In the genomic region with DNA sequence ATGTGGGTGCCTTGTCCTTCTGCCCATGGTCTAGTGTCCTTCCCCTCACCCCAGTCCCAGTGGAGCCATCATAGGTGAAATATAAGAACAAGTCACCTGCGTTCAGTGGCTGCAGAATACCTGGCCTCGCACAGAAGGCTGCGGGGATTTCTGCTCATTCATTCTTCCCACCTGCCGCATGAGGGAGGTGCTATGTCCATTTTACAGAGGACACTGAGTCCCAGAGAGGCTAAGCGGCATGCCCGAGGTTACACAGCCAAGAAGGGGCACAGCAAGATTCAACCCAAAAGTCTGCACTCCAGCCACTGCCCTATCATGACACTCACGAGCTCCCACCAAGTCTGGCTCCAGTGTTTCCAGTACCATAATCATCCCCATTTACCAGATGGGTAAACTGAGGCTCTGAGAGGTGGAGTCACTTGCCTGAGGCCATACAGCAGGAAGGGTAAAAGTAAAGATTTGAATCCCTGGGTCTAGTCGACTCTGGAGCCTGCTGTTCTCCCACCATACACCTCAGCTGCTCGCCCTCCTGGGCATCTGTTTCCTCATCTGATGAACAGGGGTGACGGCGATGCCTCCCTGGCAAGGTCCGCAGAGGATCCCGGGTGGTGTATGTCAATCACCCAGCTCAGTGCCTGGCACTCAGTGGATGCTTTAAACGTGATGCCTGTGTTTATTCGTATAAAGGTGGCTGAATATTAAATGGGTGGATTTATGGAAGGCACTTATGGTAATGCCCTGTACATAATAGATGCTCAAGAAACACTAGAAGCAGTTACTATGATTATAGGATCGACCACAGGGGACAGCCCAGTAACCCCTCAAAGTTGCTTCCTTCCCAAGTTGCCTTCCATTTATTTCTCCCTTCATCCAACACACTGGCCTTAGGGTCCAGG, we compare ENCODE assay signal across 12 cellular contexts.
DNase-seq lines count a peak whose midpoint lies in the region; ATAC-seq and TF ChIP-seq lines count a peak whose summit lies in the region.
"Had no signal": no experiment of that assay in that cellular context is flagged by ENCODE, and none has a peak within 500 bp of the region (broad histone marks: within the 10 kb centered on the region; RNA-seq: fewer than 3 reads in every experiment).

No MANE protein-coding gene starts in this region.

- TF ChIP-seq CTCF in HCT116 (IDR thresholded peaks at IDR 0.05 in 2 of 3, conservative IDR thresholded peaks at IDR 0.05 in 1 of 3; ENCODE audit: borderline replicate concordance in 1 of 3, insufficient read depth in 1 of 3, low read depth in 2 of 3, low read length in 2 of 3), result no peak
- no peak for TF ChIP-seq CTCF in lower lobe of right lung (IDR thresholded peaks at IDR 0.05)

- no peak for TF ChIP-seq POLR2A in HCT116 (IDR thresholded peaks at IDR 0.05; ENCODE audit: borderline replicate concordance, extremely low read depth, insufficient read depth, insufficient read length)

- peak overlapping the region; percentile 75 for H3K4me2 ChIP-seq in HCT116 (ENCODE audit: low read length)

- CTCF ChIA-PET in HCT116 (lab: Charles Lee), result no interaction called here

- H3K4me1 ChIP-seq in HCT116 (ENCODE audit: control insufficient read depth in 1 of 2, insufficient read depth in 2 of 2, low read length in 2 of 2), result peaks cover 30 to 45% of the 10 kb centered on the region in 2 experiments
- H3K4me1 ChIP-seq in lower lobe of right lung, result peaks cover 30% of the 10 kb centered on the region

- no peaks in the 10 kb centered on the region for H3K9me3 Mint-ChIP-seq in stimulated activated effector memory CD8-positive, alpha-beta T cell treated with anti-CD3 and anti-CD28 coated beads, Interleukin-12 subunit alpha, Interleukin-12 subunit beta, amount 100 ng/mL, for 72 hours
- H3K9me3 Mint-ChIP-seq in activated naive CD8-positive, alpha-beta T cell treated with anti-CD3 and anti-CD28 coated beads, Interleukin-2, amount 50 U/mL, for 24 hours, result no peaks in the 10 kb centered on the region
- no peaks in the 10 kb centered on the region for H3K9me3 Mint-ChIP-seq in activated T-cell treated with anti-CD3 and anti-CD28 coated beads, Interleukin-2, amount 50 U/mL, for 4 hours

- no TSS peak for BruUV-seq in HCT116 (replicated peaks; lab: Mats Ljungman, UMichigan)

- no peak overlapping the region for H3K4me3 Mint-ChIP-seq in stimulated activated effector memory CD8-positive, alpha-beta T cell treated with anti-CD3 and anti-CD28 coated beads, Interleukin-12 subunit alpha, Interleukin-12 subunit beta, amount 100 ng/mL, for 72 hours
- H3K4me3 Mint-ChIP-seq in activated naive CD8-positive, alpha-beta T cell treated with anti-CD3 and anti-CD28 coated beads, Interleukin-2, amount 50 U/mL, for 24 hours, result no peak overlapping the region
- H3K4me3 Mint-ChIP-seq in activated T-cell treated with anti-CD3 and anti-CD28 coated beads, Interleukin-2, amount 50 U/mL, for 4 hours, result no peak overlapping the region
- H3K4me3 Mint-ChIP-seq: activated naive CD8-positive, alpha-beta T cell; B cell had no signal

- no peaks in the 10 kb centered on the region for H3K9me2 ChIP-seq in HCT116 (ENCODE audit: insufficient read depth)

- H3K36me3 ChIP-seq in HCT116 (ENCODE audit: control insufficient read depth in 1 of 2, insufficient read depth in 2 of 2, low read length in 2 of 2), result no peaks in the 10 kb centered on the region
- no peaks in the 10 kb centered on the region for H3K36me3 ChIP-seq in lower lobe of right lung

- POLR2A ChIA-PET in HCT116 (lab: Charles Lee), result interaction anchor here (2.7 kb wide), 1 partner anchor 8 kb away, joined by 8 read pairs; no protein-coding TSS in a partner anchor

- peak overlapping the region; percentile 52 for H3K27ac Mint-ChIP-seq in stimulated activated effector memory CD8-positive, alpha-beta T cell treated with anti-CD3 and anti-CD28 coated beads, Interleukin-12 subunit alpha, Interleukin-12 subunit beta, amount 100 ng/mL, for 72 hours
- H3K27ac Mint-ChIP-seq in activated naive CD8-positive, alpha-beta T cell treated with anti-CD3 and anti-CD28 coated beads, Interleukin-2, amount 50 U/mL, for 24 hours, result no peak overlapping the region
- H3K27ac Mint-ChIP-seq: activated naive CD8-positive, alpha-beta T cell; B cell had no signal

- peaks cover 17% of the 10 kb centered on the region for H3K27me3 Mint-ChIP-seq in activated naive CD8-positive, alpha-beta T cell treated with anti-CD3 and anti-CD28 coated beads, Interleukin-2, amount 50 U/mL, for 24 hours
- H3K27me3 Mint-ChIP-seq in activated T-cell treated with anti-CD3 and anti-CD28 coated beads, Interleukin-2, amount 50 U/mL, for 4 hours (ENCODE audit: low read depth), result peaks cover 10% of the 10 kb centered on the region
- H3K27me3 Mint-ChIP-seq: activated naive CD8-positive, alpha-beta T cell had no signal

- DNase-seq in HCT116 (ENCODE audit: low read depth, low spot score) (no peak), caudate nucleus (lab: John Stamatoyannopoulos, UW) (no peak), lower lobe of right lung (no peak), D341Med (ENCODE audit: low spot score) (no peak), NCI-H2029 (lab: John Stamatoyannopoulos, UW) (no peak)
- no peak for DNase-seq in stimulated activated effector memory CD8-positive, alpha-beta T cell treated with anti-CD3 and anti-CD28 coated beads, Interleukin-12 subunit alpha, Interleukin-12 subunit beta, amount 100 ng/mL, for 72 hours (ENCODE audit: low spot score in 2 of 2)
- no peak for DNase-seq in activated naive CD8-positive, alpha-beta T cell treated with anti-CD3 and anti-CD28 coated beads, Interleukin-2, amount 50 U/mL, for 24 hours
- no peak for DNase-seq in activated T-cell treated with anti-CD3 and anti-CD28 coated beads, Interleukin-2, amount 50 U/mL, for 4 hours
- DNase-seq: effector memory CD4-positive, alpha-beta T cell; Karpas-422 had no signal

- TF ChIP-seq RAD21 in HCT116 (IDR thresholded peaks at IDR 0.05; ENCODE audit: low read depth), result no peak

- H3K79me2 ChIP-seq in HCT116 (ENCODE audit: insufficient read depth, low read length), result no peaks in the 10 kb centered on the region

- H3K9ac ChIP-seq in HCT116 (ENCODE audit: low read length), result peak overlapping the region; percentile 54; the same call in 1 of the 2 replicates

- H3K36me3 Mint-ChIP-seq in stimulated activated effector memory CD8-positive, alpha-beta T cell treated with anti-CD3 and anti-CD28 coated beads, Interleukin-12 subunit alpha, Interleukin-12 subunit beta, amount 100 ng/mL, for 72 hours, result no peaks in the 10 kb centered on the region
- no peaks in the 10 kb centered on the region for H3K36me3 Mint-ChIP-seq in activated naive CD8-positive, alpha-beta T cell treated with anti-CD3 and anti-CD28 coated beads, Interleukin-2, amount 50 U/mL, for 24 hours (ENCODE audit: low read depth)
- H3K36me3 Mint-ChIP-seq in activated T-cell treated with anti-CD3 and anti-CD28 coated beads, Interleukin-2, amount 50 U/mL, for 4 hours (ENCODE audit: insufficient read depth), result no peaks in the 10 kb centered on the region
- H3K36me3 Mint-ChIP-seq: activated naive CD8-positive, alpha-beta T cell had no signal

- H3K4me1 Mint-ChIP-seq in stimulated activated effector memory CD8-positive, alpha-beta T cell treated with anti-CD3 and anti-CD28 coated beads, Interleukin-12 subunit alpha, Interleukin-12 subunit beta, amount 100 ng/mL, for 72 hours, result peaks cover 26% of the 10 kb centered on the region
- H3K4me1 Mint-ChIP-seq in activated naive CD8-positive, alpha-beta T cell treated with anti-CD3 and anti-CD28 coated beads, Interleukin-2, amount 50 U/mL, for 24 hours, result peaks cover 2% of the 10 kb centered on the region
- H3K4me1 Mint-ChIP-seq in activated T-cell treated with anti-CD3 and anti-CD28 coated beads, Interleukin-2, amount 50 U/mL, for 4 hours (ENCODE audit: low read depth), result no peaks in the 10 kb centered on the region

- ATAC-seq in HCT116 (no peak), lower lobe of right lung (no peak)
- no peak for ATAC-seq in stimulated activated effector memory CD8-positive, alpha-beta T cell treated with anti-CD3 and anti-CD28 coated beads, Interleukin-12 subunit alpha, Interleukin-12 subunit beta, amount 100 ng/mL, for 72 hours
- no peak for ATAC-seq in activated naive CD8-positive, alpha-beta T cell treated with anti-CD3 and anti-CD28 coated beads, Interleukin-2, amount 50 U/mL, for 24 hours
- ATAC-seq in activated T-cell treated with anti-CD3 and anti-CD28 coated beads, Interleukin-2, amount 50 U/mL, for 4 hours, result no peak

- H4K20me1 ChIP-seq in HCT116 (ENCODE audit: insufficient read depth), result no peaks in the 10 kb centered on the region

- RAD21 ChIA-PET in HCT116 (lab: Charles Lee; ENCODE audit: low non-redundant PET in 1 of 2, low total read pairs in 2 of 2, uncharacterized antibody in 2 of 2, unreplicated experiment in 2 of 2), result no interaction called here

- H3K27me3 ChIP-seq in HCT116 (ENCODE audit: insufficient read depth, low read length), result no peaks in the 10 kb centered on the region
- H3K27me3 ChIP-seq in lower lobe of right lung (ENCODE audit: low read depth), result no peaks in the 10 kb centered on the region

- intact Hi-C loops in HCT116 (cut with micrococcal nuclease) (no loop called here), lower lobe of right lung (cut with DNase I) (no loop called here)

- H3K4me3 ChIP-seq in HCT116 (replicated peaks in 1 of 2; ENCODE audit: low read depth in 1 of 2, low read length in 2 of 2), result peak overlapping the region; percentile 1 to 38
- no peak overlapping the region for H3K4me3 ChIP-seq in lower lobe of right lung

- peak overlapping the region; percentile 73 for H3K27ac ChIP-seq in HCT116 (ENCODE audit: low read depth, low read length)
- peak overlapping the region; percentile 58 for H3K27ac ChIP-seq in caudate nucleus (ENCODE audit: low read depth, low read length)
- peak overlapping the region; percentile 76 for H3K27ac ChIP-seq in lower lobe of right lung

- H2AFZ ChIP-seq in HCT116 (ENCODE audit: low read depth, low read length, poor library complexity, severe bottlenecking), result no peak overlapping the region

- no peaks in the 10 kb centered on the region for H3K9me3 ChIP-seq in HCT116 (ENCODE audit: control insufficient read depth in 1 of 2, insufficient read depth in 1 of 2, low read depth in 1 of 2, low read length in 2 of 2)
- no peaks in the 10 kb centered on the region for H3K9me3 ChIP-seq in lower lobe of right lung

TF ChIP-seq in HCT116, 20 proteins besides CTCF, POLR2A, EP300 and RAD21 (continues in another document):
- TF ChIP-seq EZH2phosphoT487 (IDR thresholded peaks at IDR 0.05; ENCODE audit: borderline replicate concordance), result no peak
- TF ChIP-seq, protein P1, sequence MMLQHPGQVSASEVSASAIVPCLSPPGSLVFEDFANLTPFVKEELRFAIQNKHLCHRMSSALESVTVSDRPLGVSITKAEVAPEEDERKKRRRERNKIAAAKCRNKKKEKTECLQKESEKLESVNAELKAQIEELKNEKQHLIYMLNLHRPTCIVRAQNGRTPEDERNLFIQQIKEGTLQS (IDR thresholded peaks at IDR 0.05), result no peak
- TF ChIP-seq EZH2 (IDR thresholded peaks at IDR 0.05), result no peak
- TF ChIP-seq MAX (IDR thresholded peaks at IDR 0.05), result no peak
- no peak for TF ChIP-seq ELF1 (IDR thresholded peaks at IDR 0.05; ENCODE audit: borderline replicate concordance, low read depth)
- no peak for TF ChIP-seq POLR2AphosphoS5 (IDR thresholded peaks at IDR 0.05; ENCODE audit: low read depth, low read length)
